ENCODE assay signal across 8 cellular contexts in the genomic region with DNA sequence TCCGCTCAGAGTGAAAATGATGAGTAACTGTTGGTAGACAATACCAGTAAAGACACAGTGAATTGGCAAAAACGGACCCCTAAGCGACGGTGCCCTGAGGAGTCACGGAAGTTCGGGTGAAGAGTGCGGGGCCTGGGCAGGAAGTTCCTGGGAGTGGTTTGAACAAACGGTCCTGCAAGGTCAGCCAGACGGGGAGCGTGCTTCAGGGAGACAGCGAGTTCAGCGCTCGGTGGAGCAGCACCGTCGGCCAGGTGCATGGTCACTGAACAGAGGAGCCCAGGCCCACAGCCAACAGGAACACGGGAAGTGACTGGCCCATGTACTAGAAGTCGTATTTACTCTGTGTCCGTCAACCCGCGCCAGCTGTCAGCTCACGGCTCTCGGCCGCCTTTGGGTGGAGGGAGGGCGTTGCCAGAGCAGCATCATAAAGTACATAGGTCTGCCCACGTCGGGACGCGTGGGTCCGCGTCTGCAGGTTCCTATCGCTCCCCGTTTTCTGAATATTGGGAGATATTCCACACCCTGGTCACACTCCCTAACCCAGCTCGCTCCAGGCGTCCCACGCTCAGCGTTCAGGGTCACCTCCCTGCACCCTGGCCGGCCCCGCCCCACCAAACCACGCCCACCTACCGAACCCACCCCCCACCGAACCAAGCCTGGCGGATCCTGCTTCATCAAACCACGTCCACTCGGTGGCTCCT.
DNase-seq lines count a peak whose midpoint lies in the region; ATAC-seq, FAIRE-seq and TF ChIP-seq lines count a peak whose summit lies in the region.

No MANE protein-coding gene starts in this region.

- H3K36me3 Mint-ChIP-seq in activated B cell treated with CpG ODN at 0.5 μM for 24 hours (ENCODE audit: low read depth) (no peaks in the 10 kb centered on the region), endothelial cell (ENCODE audit: low read depth, unreplicated experiment) (no peaks in the 10 kb centered on the region), osteocyte (ENCODE audit: unreplicated experiment) (no peaks in the 10 kb centered on the region)

- H3K27me3 Mint-ChIP-seq in activated B cell treated with CpG ODN at 0.5 μM for 24 hours (peaks cover 6% of the 10 kb centered on the region), endothelial cell (ENCODE audit: unreplicated experiment) (no peaks in the 10 kb centered on the region), osteocyte (ENCODE audit: unreplicated experiment) (no peaks in the 10 kb centered on the region)

- POLR2A ChIA-PET in activated B cell treated with CpG ODN at 0.5 μM for 24 hours (lab: Charles Lee), result no interaction called here

- H3K4me1 Mint-ChIP-seq in activated B cell treated with CpG ODN at 0.5 μM for 24 hours (peaks cover 16% of the 10 kb centered on the region), endothelial cell (ENCODE audit: unreplicated experiment) (peaks cover 3% of the 10 kb centered on the region), osteocyte (ENCODE audit: unreplicated experiment) (no peaks in the 10 kb centered on the region)

- CTCF ChIA-PET in activated B cell treated with CpG ODN at 0.5 μM for 24 hours (lab: Charles Lee), result no interaction called here

- intact Hi-C loops in activated B cell treated with CpG ODN at 0.5 μM for 24 hours (cut with micrococcal nuclease), result loop anchor here (5.0 kb wide), 1 partner anchor 72 kb away; no protein-coding TSS in a partner anchor

- TF ChIP-seq RAD21 in Ishikawa (IDR thresholded peaks at IDR 0.05; ENCODE audit: low read depth), result no peak

- in situ Hi-C loops in G401 (cut with HindIII; ENCODE audit: low sequenced_read_pairs), result no loop called here

- ATAC-seq in activated B cell treated with CpG ODN at 0.5 μM for 24 hours (ENCODE audit: low read depth) (peak; percentile 82), GM21360 (IDR thresholded peaks at IDR 0.05; ENCODE audit: unreplicated experiment) (no peak)

- TF ChIP-seq CTCF in activated B cell treated with CpG ODN at 0.5 μM for 24 hours (IDR thresholded peaks at IDR 0.05), result no peak
- no peak for TF ChIP-seq CTCF in endothelial cell (IDR thresholded peaks at IDR 0.05; ENCODE audit: unreplicated experiment)
- no peak for TF ChIP-seq CTCF in osteocyte (IDR thresholded peaks at IDR 0.05)
- TF ChIP-seq CTCF in GM10266 (IDR thresholded peaks at IDR 0.05; ENCODE audit: control insufficient read depth, insufficient read depth, low read depth, missing control alignments), result no peak

- no peak for FAIRE-seq in GM19239 (lab: Jason Lieb, UNC)

- H3K9me3 Mint-ChIP-seq in activated B cell treated with CpG ODN at 0.5 μM for 24 hours (peaks cover 2% of the 10 kb centered on the region), endothelial cell (ENCODE audit: unreplicated experiment) (no peaks in the 10 kb centered on the region), osteocyte (ENCODE audit: unreplicated experiment) (no peaks in the 10 kb centered on the region)

- H3K27ac Mint-ChIP-seq in activated B cell treated with CpG ODN at 0.5 μM for 24 hours (no peak overlapping the region), endothelial cell (ENCODE audit: unreplicated experiment) (no peak overlapping the region), osteocyte (ENCODE audit: unreplicated experiment) (no peak overlapping the region)

- H3K4me3 Mint-ChIP-seq in activated B cell treated with CpG ODN at 0.5 μM for 24 hours, result peak overlapping the region; percentile 91
- peak overlapping the region; percentile 78 for H3K4me3 Mint-ChIP-seq in endothelial cell (ENCODE audit: unreplicated experiment)
- no peak overlapping the region for H3K4me3 Mint-ChIP-seq in osteocyte (ENCODE audit: unreplicated experiment)

- TF ChIP-seq EP300 in Ishikawa (IDR thresholded peaks at IDR 0.05; ENCODE audit: borderline replicate concordance), result no peak

- DNase-seq in GM19239 (ENCODE audit: insufficient read length, low spot score) (peak; percentile 28), activated B cell treated with CpG ODN at 0.5 μM for 24 hours (peak; percentile 32), endothelial cell (ENCODE audit: low spot score) (no peak), osteocyte (ENCODE audit: extremely low spot score, unreplicated experiment) (peak; percentile 69), G401 (ENCODE audit: low spot score) (no peak), GM10266 (ENCODE audit: extremely low spot score) (no peak)

TF ChIP-seq in Ishikawa, 13 proteins besides CTCF, POLR2A, EP300 and RAD21:
- TF ChIP-seq, protein P1, sequence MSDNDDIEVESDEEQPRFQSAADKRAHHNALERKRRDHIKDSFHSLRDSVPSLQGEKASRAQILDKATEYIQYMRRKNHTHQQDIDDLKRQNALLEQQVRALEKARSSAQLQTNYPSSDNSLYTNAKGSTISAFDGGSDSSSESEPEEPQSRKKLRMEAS (IDR thresholded peaks at IDR 0.05), result peak; percentile 14; the same call in 1 of the 2 replicates
- TF ChIP-seq TAF1 (IDR thresholded peaks at IDR 0.05; ENCODE audit: low read depth), result no peak

Comparison
In these comparisons a context has a peak if more than half of its experiments do, and no peak if none do; other contexts are left out.
1. DNase-seq: peak in GM19239 (single experiment), activated B cell treated with CpG ODN at 0.5 μM for 24 hours (single experiment) and osteocyte (single experiment); none in endothelial cell (single experiment), G401 (single experiment) and GM10266 (single experiment).